In genomic region chrX:116732214-116732613, GRCh38 we compare ENCODE assay signal across 27 cellular contexts.
"Had no signal": no experiment of that assay in that cellular context is flagged by ENCODE, and none has a peak within 500 bp of the region (broad histone marks: within the 10 kb centered on the region; RNA-seq: fewer than 3 reads in every experiment).

No MANE protein-coding gene starts in this region.

- H3K27ac ChIP-seq: stomach, suprapubic skin, testis, thoracic aorta, thyroid gland, tibial artery, tibial nerve, transverse colon, upper lobe of left lung, upper lobe of right lung, uterus, vagina had no signal

- DNase-seq: stimulated activated CD4-positive, alpha-beta T cell treated with anti-CD3 and anti-CD28 coated beads, Interleukin-2, amount 100 ng/mL, for 48 hours; stimulated activated CD4-positive, alpha-beta T cell treated with anti-CD3 and anti-CD28 coated beads, Interleukin-4, amount 100 ng/mL, for 1 hour; stimulated activated CD4-positive, alpha-beta T cell treated with anti-CD3 and anti-CD28 coated beads, Interleukin-4, amount 100 ng/mL, for 24 hours; stimulated activated CD4-positive, alpha-beta T cell treated with anti-CD3 and anti-CD28 coated beads, Interleukin-4, amount 100 ng/mL, for 4 hours; stimulated activated CD8-positive, alpha-beta memory T cell treated with anti-CD3 and anti-CD28 coated beads, Interleukin-4, amount 100 ng/mL, for 48 hours; stimulated activated naive B cell treated with anti-CD40 and anti-IgM and Interleukin-4, amounts not matched to agents 10 μg/mL and 1 μg/mL and 100 μg/mL, for 72 hours; stimulated activated naive CD4-positive, alpha-beta T cell; stimulated activated naive CD4-positive, alpha-beta T cell treated with Interleukin-2 at 50 U/mL for 16 hours; stimulated activated naive CD8-positive, alpha-beta T cell treated with anti-CD3 and anti-CD28 coated beads, Interleukin-15, amount 100 ng/mL, for 72 hours; stimulated activated naive CD8-positive, alpha-beta T cell treated with anti-CD3 and anti-CD28 coated beads, Interleukin-15, Interleukin-2, amounts not matched to agents 100 U/mL and 50 U/mL, for 24 hours; stomach; substantia nigra; testis; thyroid gland; tibial artery; transverse colon; trophoblast cell; upper lobe of left lung; upper lobe of right lung; uterus had no signal

- ATAC-seq: stimulated activated effector memory CD8-positive, alpha-beta T cell treated with anti-CD3 and anti-CD28 coated beads, Interleukin-12 subunit alpha, Interleukin-12 subunit beta, amount 100 ng/mL, for 72 hours; stimulated activated memory B cell treated with anti-CD40 and anti-IgM and Interleukin-4, amounts not matched to agents 10 μg/mL and 1 μg/mL and 100 μg/mL, for 72 hours; stimulated activated naive B cell treated with anti-CD40 and anti-IgM and Interleukin-4, amounts not matched to agents 10 μg/mL and 1 μg/mL and 100 μg/mL, for 72 hours; stimulated activated naive CD8-positive, alpha-beta T cell treated with anti-CD3 and anti-CD28 coated beads, Interleukin-15, amount 100 ng/mL, for 72 hours; stimulated activated naive CD8-positive, alpha-beta T cell treated with anti-CD3 and anti-CD28 coated beads, Interleukin-15, Interleukin-2, amounts not matched to agents 100 U/mL and 50 U/mL, for 24 hours; upper lobe of right lung had no signal

- FAIRE-seq: urothelium cell line had no signal

- H3K4me3 ChIP-seq: stomach, suprapubic skin, testis, thoracic aorta, thyroid gland, tibial artery, tibial nerve, transverse colon, upper lobe of left lung, upper lobe of right lung, uterus, vagina had no signal

- H3K27me3 ChIP-seq: stomach, suprapubic skin, testis, thyroid gland, tibial artery, tibial nerve, transverse colon, upper lobe of left lung, upper lobe of right lung, uterus, vagina had no signal

- H3K4me1 ChIP-seq: stomach, suprapubic skin, testis, thyroid gland, tibial artery, tibial nerve, transverse colon, upper lobe of left lung, upper lobe of right lung, uterus, vagina had no signal

- H3K36me3 ChIP-seq: stomach, suprapubic skin, thoracic aorta, thyroid gland, tibial artery, tibial nerve, transverse colon, upper lobe of left lung, upper lobe of right lung, uterus, vagina had no signal

- H3K9me3 ChIP-seq: stomach, suprapubic skin, testis, thoracic aorta, thyroid gland, tibial artery, tibial nerve, transverse colon, upper lobe of left lung, upper lobe of right lung, uterus, vagina had no signal
